In the genomic region with DNA sequence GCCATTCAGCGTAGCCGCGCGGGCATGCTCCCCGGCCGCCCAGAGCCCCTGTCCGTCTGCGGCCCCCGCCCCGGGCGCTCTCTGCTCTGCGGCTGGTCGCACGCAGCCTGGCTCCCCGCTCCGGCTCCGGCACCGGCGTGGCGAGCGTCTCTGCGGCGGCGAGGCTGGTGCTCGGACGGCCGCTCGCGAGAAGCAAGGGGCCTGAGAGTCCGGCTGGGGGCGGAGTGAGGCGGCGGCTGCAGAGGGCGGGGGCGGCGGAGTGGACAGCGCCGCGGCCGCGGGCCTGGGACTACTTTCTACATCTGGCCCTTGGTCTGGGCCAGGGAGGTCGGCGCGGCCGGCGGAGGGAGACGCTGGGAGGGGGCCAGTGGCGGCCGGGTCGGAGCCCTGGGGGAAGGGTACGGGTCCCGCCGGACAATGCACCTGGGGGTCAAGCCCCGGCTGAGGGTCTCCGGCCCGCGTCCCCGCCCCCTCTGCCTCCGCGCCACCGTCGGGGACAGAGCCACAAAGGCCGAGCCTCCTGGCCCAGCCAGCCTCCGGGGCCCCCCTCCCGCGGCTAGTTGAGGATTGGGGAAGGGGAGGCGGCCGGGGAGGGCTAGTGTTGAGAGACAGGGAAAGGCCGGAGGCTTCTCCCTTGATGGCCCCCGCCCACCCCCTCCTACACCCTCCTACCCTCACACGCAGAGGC, we compare ENCODE assay signal across 9 cellular contexts. TPM values are rescaled to one million over a fixed set of nuclear protein-coding genes. Genes with fewer than 3 reads are reported as not detected.
A peak's percentile ranks its signal among the peaks of the same experiment; 100 is the strongest.
DNase-seq lines count a peak whose midpoint lies in the region; ATAC-seq and TF ChIP-seq lines count a peak whose summit lies in the region.
"Had no signal": no experiment of that assay in that cellular context is flagged by ENCODE, and none has a peak within 500 bp of the region (broad histone marks: within the 10 kb centered on the region; RNA-seq: fewer than 3 reads in every experiment).

A gene with protein sequence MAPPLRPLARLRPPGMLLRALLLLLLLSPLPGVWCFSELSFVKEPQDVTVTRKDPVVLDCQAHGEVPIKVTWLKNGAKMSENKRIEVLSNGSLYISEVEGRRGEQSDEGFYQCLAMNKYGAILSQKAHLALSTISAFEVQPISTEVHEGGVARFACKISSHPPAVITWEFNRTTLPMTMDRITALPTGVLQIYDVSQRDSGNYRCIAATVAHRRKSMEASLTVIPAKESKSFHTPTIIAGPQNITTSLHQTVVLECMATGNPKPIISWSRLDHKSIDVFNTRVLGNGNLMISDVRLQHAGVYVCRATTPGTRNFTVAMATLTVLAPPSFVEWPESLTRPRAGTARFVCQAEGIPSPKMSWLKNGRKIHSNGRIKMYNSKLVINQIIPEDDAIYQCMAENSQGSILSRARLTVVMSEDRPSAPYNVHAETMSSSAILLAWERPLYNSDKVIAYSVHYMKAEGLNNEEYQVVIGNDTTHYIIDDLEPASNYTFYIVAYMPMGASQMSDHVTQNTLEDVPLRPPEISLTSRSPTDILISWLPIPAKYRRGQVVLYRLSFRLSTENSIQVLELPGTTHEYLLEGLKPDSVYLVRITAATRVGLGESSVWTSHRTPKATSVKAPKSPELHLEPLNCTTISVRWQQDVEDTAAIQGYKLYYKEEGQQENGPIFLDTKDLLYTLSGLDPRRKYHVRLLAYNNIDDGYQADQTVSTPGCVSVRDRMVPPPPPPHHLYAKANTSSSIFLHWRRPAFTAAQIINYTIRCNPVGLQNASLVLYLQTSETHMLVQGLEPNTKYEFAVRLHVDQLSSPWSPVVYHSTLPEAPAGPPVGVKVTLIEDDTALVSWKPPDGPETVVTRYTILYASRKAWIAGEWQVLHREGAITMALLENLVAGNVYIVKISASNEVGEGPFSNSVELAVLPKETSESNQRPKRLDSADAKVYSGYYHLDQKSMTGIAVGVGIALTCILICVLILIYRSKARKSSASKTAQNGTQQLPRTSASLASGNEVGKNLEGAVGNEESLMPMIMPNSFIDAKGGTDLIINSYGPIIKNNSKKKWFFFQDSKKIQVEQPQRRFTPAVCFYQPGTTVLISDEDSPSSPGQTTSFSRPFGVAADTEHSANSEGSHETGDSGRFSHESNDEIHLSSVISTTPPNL (minus strand): TSS at position 226 of the 688 bp plus-strand sequence. CDS start 221 bp downstream, at position 5.

- POLR2A ChIA-PET in activated CD4-positive, alpha-beta memory T cell treated with anti-CD3 and anti-CD28 coated beads for 36 hours (lab: Charles Lee), result no interaction called here

- no TSS peak for BruUV-seq in Calu3 (replicated peaks; lab: Mats Ljungman, UMichigan)

- H3K4me3 Mint-ChIP-seq in Calu3 (ENCODE audit: low read depth, unreplicated experiment) (no peak within 1 kb of the TSS), neural crest cell (peak within 1 kb of the TSS; percentile 91)
- peak within 1 kb of the TSS; percentile 49 for H3K4me3 Mint-ChIP-seq in activated CD4-positive, alpha-beta memory T cell treated with anti-CD3 and anti-CD28 coated beads for 36 hours

- peaks cover 8% of the 10 kb centered on the region for H3K4me1 Mint-ChIP-seq in Calu3 (ENCODE audit: low read depth, unreplicated experiment)
- H3K4me1 Mint-ChIP-seq in activated CD4-positive, alpha-beta memory T cell treated with anti-CD3 and anti-CD28 coated beads for 36 hours (ENCODE audit: low read depth), result no peaks in the 10 kb centered on the region
- peaks cover 18% of the 10 kb centered on the region for H3K4me1 Mint-ChIP-seq in neural crest cell

- DNase-seq in Calu3 (peak; percentile 86), HL-60 (ENCODE audit: low read depth in 1 of 2, low spot score in 1 of 2) (no peak), foreskin keratinocyte (no peak), neural crest cell (ENCODE audit: low read depth, low spot score) (peak; percentile 96), NOMO-1 treated with dmso at 0.1 percent for 144 hours (lab: John Stamatoyannopoulos, UW; ENCODE audit: unreplicated experiment) (no peak)
- DNase-seq in activated CD4-positive, alpha-beta memory T cell treated with anti-CD3 and anti-CD28 coated beads for 36 hours, result no peak

- H3K36me3 Mint-ChIP-seq in Calu3 (ENCODE audit: insufficient read depth, unreplicated experiment), result no peaks in the 10 kb centered on the region
- no peaks in the 10 kb centered on the region for H3K36me3 Mint-ChIP-seq in activated CD4-positive, alpha-beta memory T cell treated with anti-CD3 and anti-CD28 coated beads for 36 hours
- H3K36me3 Mint-ChIP-seq in neural crest cell (ENCODE audit: low read depth), result peaks cover 3% of the 10 kb centered on the region

- peak within 1 kb of the TSS; percentile 42 for H3K4me3 ChIP-seq in HL-60 (replicated peaks; ENCODE audit: insufficient read depth, low read length)

- no peak for TF ChIP-seq POLR2A in GM18505 (IDR thresholded peaks at IDR 0.05; ENCODE audit: borderline replicate concordance, extremely low read depth, insufficient read depth, insufficient read length)

- peaks cover 45% of the 10 kb centered on the region for H3K27me3 ChIP-seq in HL-60 (ENCODE audit: insufficient read depth, poor library complexity, severe bottlenecking)
- peaks cover 74% of the 10 kb centered on the region for H3K27me3 ChIP-seq in foreskin keratinocyte

- intact Hi-C loops in Calu3 (cut with micrococcal nuclease; ENCODE audit: unreplicated experiment), result loop anchor here (2.0 to 5.0 kb wide), 2 partner anchors 54 to 94 kb away; no protein-coding TSS in a partner anchor
- intact Hi-C loops in activated CD4-positive, alpha-beta memory T cell treated with anti-CD3 and anti-CD28 coated beads for 36 hours (cut with micrococcal nuclease), result no loop called here

- TF ChIP-seq CTCF in Calu3 (IDR thresholded peaks at IDR 0.05; ENCODE audit: unreplicated experiment), result no peak
- TF ChIP-seq CTCF in HL-60 (IDR thresholded peaks at IDR 0.05; ENCODE audit: insufficient read depth, low read length), result no peak
- no peak for TF ChIP-seq CTCF in foreskin keratinocyte (conservative IDR thresholded peaks at IDR 0.05)
- TF ChIP-seq CTCF in neural crest cell (conservative IDR thresholded peaks at IDR 0.05), result no peak

- H3K27ac ChIP-seq in HL-60 (replicated peaks) (no peak within 1 kb of the TSS), foreskin keratinocyte (no peak within 1 kb of the TSS)

- H3K9me3 Mint-ChIP-seq in Calu3 (ENCODE audit: low read depth, unreplicated experiment), result no peaks in the 10 kb centered on the region
- no peaks in the 10 kb centered on the region for H3K9me3 Mint-ChIP-seq in activated CD4-positive, alpha-beta memory T cell treated with anti-CD3 and anti-CD28 coated beads for 36 hours
- no peaks in the 10 kb centered on the region for H3K9me3 Mint-ChIP-seq in neural crest cell

- no peaks in the 10 kb centered on the region for H3K4me1 ChIP-seq in foreskin keratinocyte

- peak; percentile 55 for ATAC-seq in foreskin keratinocyte
- no peak for ATAC-seq in GM18505 (IDR thresholded peaks at IDR 0.05; ENCODE audit: unreplicated experiment)
- no peak for ATAC-seq in GM18517 (IDR thresholded peaks at IDR 0.05; ENCODE audit: unreplicated experiment)

- CTCF ChIA-PET in Calu3 (lab: Charles Lee), result interaction anchor here (0.7 to 1.1 kb wide), 2 partner anchors 48 to 97 kb away, joined by 3 to 4 read pairs; no protein-coding TSS in a partner anchor
- CTCF ChIA-PET in activated CD4-positive, alpha-beta memory T cell treated with anti-CD3 and anti-CD28 coated beads for 36 hours (lab: Charles Lee), result no interaction called here

- H3K27me3 Mint-ChIP-seq in Calu3 (ENCODE audit: unreplicated experiment), result peaks cover 2% of the 10 kb centered on the region
- H3K27me3 Mint-ChIP-seq in activated CD4-positive, alpha-beta memory T cell treated with anti-CD3 and anti-CD28 coated beads for 36 hours, result peaks cover 29% of the 10 kb centered on the region
- no peaks in the 10 kb centered on the region for H3K27me3 Mint-ChIP-seq in neural crest cell (ENCODE audit: low read depth)

- H3K27ac Mint-ChIP-seq in Calu3 (ENCODE audit: unreplicated experiment), result peak within 1 kb of the TSS; percentile 81
- H3K27ac Mint-ChIP-seq in activated CD4-positive, alpha-beta memory T cell treated with anti-CD3 and anti-CD28 coated beads for 36 hours, result no peak within 1 kb of the TSS
- H3K27ac Mint-ChIP-seq in neural crest cell (ENCODE audit: unreplicated experiment), result peak within 1 kb of the TSS; percentile 95

RNA-seq across cellular contexts. Expression of the gene that starts here (rescaled TPM):
- 6.6 and 12.0 TPM in 2 replicates for total RNA-seq in Calu3 (2022)
- not detected for total RNA-seq in activated CD4-positive, alpha-beta memory T cell treated with anti-CD3 and anti-CD28 coated beads for 36 hours
- not detected in 2 replicates for total RNA-seq in foreskin keratinocyte
- not detected in 2 replicates for polyA plus RNA-seq in foreskin keratinocyte
- 322 and 334 TPM in 2 replicates for total RNA-seq in neural crest cell
- total RNA-seq: activated CD8-positive, alpha-beta memory T cell treated with anti-CD3 and anti-CD28 coated beads for 36 hours had no signal

Comparison
In these comparisons a context has a peak if more than half of its experiments do, and no peak if none do; other contexts are left out.
1. RNA of the gene that starts here (total RNA-seq): 322 to 334 TPM in neural crest cell; 6.6 to 12.0 TPM in Calu3, not detected in activated CD4-positive, alpha-beta memory T cell treated with anti-CD3 and anti-CD28 coated beads for 36 hours and not detected in foreskin keratinocyte; every median in the first group is over 10 times any median in the second.
2. Peak in ATAC-seq in foreskin keratinocyte; RNA of the gene not detected or under 1 TPM.
3. DNase-seq: peak in Calu3 (single experiment) and neural crest cell (single experiment); none in HL-60 (0 of 2), activated CD4-positive, alpha-beta memory T cell treated with anti-CD3 and anti-CD28 coated beads for 36 hours (single experiment), foreskin keratinocyte (0 of 2) and NOMO-1 treated with dmso at 0.1 percent for 144 hours (single experiment).